In genomic region chr2:42974303-42974696, GRCh38 we compare ENCODE assay signal across 11 cellular contexts.
A peak's percentile ranks its signal among the peaks of the same experiment; 100 is the strongest.
DNase-seq lines count a peak whose midpoint lies in the region; ATAC-seq, FAIRE-seq and TF ChIP-seq lines count a peak whose summit lies in the region.
"Had no signal": no experiment of that assay in that cellular context is flagged by ENCODE, and none has a peak within 500 bp of the region (broad histone marks: within the 10 kb centered on the region; RNA-seq: fewer than 3 reads in every experiment).

No MANE protein-coding gene starts in this region.

- H3K4me3 ChIP-seq in Caco-2 (ENCODE audit: low read depth, low read length) (no peak overlapping the region), ascending aorta (no peak overlapping the region), kidney (ENCODE audit: low read length in 2 of 2) (no peak overlapping the region), rectal smooth muscle tissue (ENCODE audit: low read length) (no peak overlapping the region)

- ATAC-seq in GM21723 (IDR thresholded peaks at IDR 0.05; ENCODE audit: unreplicated experiment): no peak

- no TSS peak for BruUV-seq in Caco-2 (replicated peaks; lab: Mats Ljungman, UMichigan)

- CTCF ChIA-PET in Caco-2 (lab: Charles Lee): interaction anchor here (0.6 to 3.0 kb wide), 19 partner anchors 9 to 510 kb away, joined by 3 to 39 read pairs (median 5); partner anchors contain the start of gene ZFP36L2

- DNase-seq in Caco-2: peak in 1 of 2 experiments; percentile 60
- DNase-seq in ascending aorta (ENCODE audit: low spot score in 2 of 2): peak in 1 of 2 donors; percentile 45
- DNase-seq in kidney: no peak
- no peak for DNase-seq in stimulated activated CD4-positive, alpha-beta T cell treated with anti-CD3 and anti-CD28 coated beads, Interleukin-2, amount 100 ng/mL, for 24 hours
- no peak for DNase-seq in H4 (ENCODE audit: low spot score)
- DNase-seq in stimulated activated CD4-positive, alpha-beta T cell treated with anti-CD3 and anti-CD28 coated beads, Interleukin-4, amount 100 ng/mL, for 1 hour: no peak
- DNase-seq: AML-193 had no signal

- H3K36me3 Mint-ChIP-seq in Caco-2 (ENCODE audit: insufficient read depth, unreplicated experiment): peaks cover 14% of the 10 kb centered on the region

- H3K27me3 ChIP-seq in Caco-2 (replicated peaks; ENCODE audit: control insufficient read depth, insufficient read depth, low read length) (no peaks in the 10 kb centered on the region), ascending aorta (no peaks in the 10 kb centered on the region), rectal smooth muscle tissue (ENCODE audit: control insufficient read depth, insufficient read depth, low read length) (no peaks in the 10 kb centered on the region)
- H3K27me3 ChIP-seq: gastrocnemius medialis had no signal

- TF ChIP-seq CTCF in Caco-2 (IDR thresholded peaks at IDR 0.05; ENCODE audit: insufficient read depth in 1 of 2, low read depth in 1 of 2, low read length in 1 of 2, severe bottlenecking in 1 of 2, unreplicated experiment in 1 of 2): no peak
- no peak for TF ChIP-seq CTCF in ascending aorta (IDR thresholded peaks at IDR 0.05)
- TF ChIP-seq CTCF in kidney (IDR thresholded peaks at IDR 0.05; ENCODE audit: borderline replicate concordance, extremely low read depth, insufficient read depth): no peak

- no peak for FAIRE-seq in kidney (lab: Jason Lieb, UNC)

- H3K27me3 Mint-ChIP-seq in Caco-2 (ENCODE audit: insufficient read depth, unreplicated experiment): no peaks in the 10 kb centered on the region

- H3K9me3 Mint-ChIP-seq in Caco-2 (ENCODE audit: unreplicated experiment): no peaks in the 10 kb centered on the region

- peak overlapping the region; percentile 84 for H3K27ac Mint-ChIP-seq in Caco-2 (ENCODE audit: unreplicated experiment)

- intact Hi-C loops in Caco-2 (cut with micrococcal nuclease; ENCODE audit: unreplicated experiment): loop anchor here (1.0 kb wide), 2 partner anchors 17 to 27 kb away; no protein-coding TSS in a partner anchor
- intact Hi-C loops in ascending aorta (cut with DNase I): loop anchor here (2.0 kb wide), 3 partner anchors 255 to 567 kb away; no protein-coding TSS in a partner anchor
- intact Hi-C loops in kidney (cut with DNase I): loop anchor here (10.0 kb wide), 2 partner anchors 261 to 511 kb away; no protein-coding TSS in a partner anchor

- H3K36me3 ChIP-seq in Caco-2 (ENCODE audit: control insufficient read depth, insufficient read depth, low read length) (no peaks in the 10 kb centered on the region; the same call in 1 of the 2 replicates), ascending aorta (no peaks in the 10 kb centered on the region), kidney (ENCODE audit: control insufficient read depth in 1 of 2, insufficient read depth in 2 of 2, low read length in 2 of 2) (no peaks in the 10 kb centered on the region), rectal smooth muscle tissue (ENCODE audit: control insufficient read depth, insufficient read depth, low read length) (no peaks in the 10 kb centered on the region)
- H3K36me3 ChIP-seq: gastrocnemius medialis had no signal

- POLR2A ChIA-PET in Caco-2 (lab: Charles Lee): interaction anchor here (0.7 to 1.4 kb wide), 5 partner anchors 17 to 252 kb away, joined by 3 to 9 read pairs (median 6); partner anchors contain the start of gene ZFP36L2

- H3K9ac ChIP-seq in kidney (ENCODE audit: low read length in 2 of 2): no peak overlapping the region
- H3K9ac ChIP-seq in rectal smooth muscle tissue (ENCODE audit: low read length): no peak overlapping the region
- H3K9ac ChIP-seq: SK-N-SH had no signal

- H3K9me3 ChIP-seq in Caco-2 (no peaks in the 10 kb centered on the region), ascending aorta (no peaks in the 10 kb centered on the region), kidney (ENCODE audit: control insufficient read depth in 1 of 2, low read length in 2 of 2) (no peaks in the 10 kb centered on the region)
- H3K9me3 ChIP-seq: gastrocnemius medialis, SK-N-SH had no signal

- peaks cover 69% of the 10 kb centered on the region for H3K4me1 Mint-ChIP-seq in Caco-2 (ENCODE audit: low read depth, unreplicated experiment)

- H3K4me3 Mint-ChIP-seq in Caco-2 (ENCODE audit: unreplicated experiment): peak overlapping the region; percentile 63

- H3K27ac ChIP-seq in ascending aorta: peak overlapping the region; percentile 28 to 66
- H3K27ac ChIP-seq in kidney (ENCODE audit: low read depth in 2 of 2, low read length in 2 of 2): peak overlapping the region; percentile 32 to 70
- peak overlapping the region; percentile 27 for H3K27ac ChIP-seq in rectal smooth muscle tissue (ENCODE audit: low read depth, low read length)

- H3K4me1 ChIP-seq in Caco-2: peaks cover 79% of the 10 kb centered on the region
- H3K4me1 ChIP-seq in ascending aorta: peaks cover 9 to 18% of the 10 kb centered on the region in 2 donors
- peaks cover 13 to 22% of the 10 kb centered on the region in 2 donors for H3K4me1 ChIP-seq in kidney (ENCODE audit: control insufficient read depth in 1 of 2, insufficient read depth in 1 of 2, low read depth in 1 of 2, low read length in 2 of 2)
- H3K4me1 ChIP-seq in rectal smooth muscle tissue (ENCODE audit: control insufficient read depth, insufficient read depth, low read length): peaks cover 13% of the 10 kb centered on the region
